Comparison of ENCODE assay signal across 17 cellular contexts in the genomic region with DNA sequence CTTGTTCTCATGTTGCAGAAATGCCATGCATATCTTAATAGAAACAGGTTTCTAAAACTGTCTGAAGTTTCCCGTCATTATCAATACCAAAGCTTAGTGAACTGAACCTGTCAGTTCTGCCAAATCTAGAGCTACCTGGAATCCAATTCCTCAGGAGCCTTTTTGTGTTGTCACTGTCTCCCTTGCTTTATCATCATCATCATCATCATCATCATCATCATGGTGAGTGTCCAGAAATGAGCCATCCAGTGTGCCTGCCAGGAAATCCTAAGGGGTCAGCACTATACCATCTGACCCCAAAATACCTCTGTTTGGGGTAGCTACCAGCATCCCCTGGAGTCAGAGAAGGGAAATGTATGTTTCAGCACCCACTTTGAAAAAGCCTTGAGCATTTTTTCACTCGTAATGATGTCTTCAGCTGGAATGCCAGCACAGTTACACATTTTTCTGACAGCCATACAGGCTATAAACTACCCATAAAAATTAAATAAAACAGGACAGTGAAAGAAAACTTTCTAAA.
DNase-seq lines count a peak whose midpoint lies in the region; ATAC-seq, FAIRE-seq and TF ChIP-seq lines count a peak whose summit lies in the region.
"Had no signal": no experiment of that assay in that cellular context is flagged by ENCODE, and none has a peak within 500 bp of the region (broad histone marks: within the 10 kb centered on the region; RNA-seq: fewer than 3 reads in every experiment).

No MANE protein-coding gene starts in this region.

- no peaks in the 10 kb centered on the region for H3K9me2 ChIP-seq in GM23338 (ENCODE audit: insufficient read depth)

- no peak overlapping the region for H2BK20ac ChIP-seq in H1 (ENCODE audit: low read length)

- ATAC-seq in GM23338: peak; percentile 34; the same call in 1 of the 3 replicates
- ATAC-seq in WTC11: peak; percentile 57; the same call in 1 of the 2 replicates
- ATAC-seq in GM19324 (IDR thresholded peaks at IDR 0.05; ENCODE audit: low FRiP score, unreplicated experiment): no peak
- ATAC-seq: A549; CD8-positive, alpha-beta T cell had no signal

- TF ChIP-seq POLR2A in H1 (IDR thresholded peaks at IDR 0.05; ENCODE audit: control extremely low read depth in 1 of 2, low read depth in 2 of 2, low read length in 2 of 2): no peak

- H3K36me3 ChIP-seq in GM23338 (ENCODE audit: insufficient read depth): no peaks in the 10 kb centered on the region
- H3K36me3 ChIP-seq in H1 (ENCODE audit: control insufficient read depth in 2 of 4, insufficient read depth in 4 of 4, low read length in 3 of 4): no peaks in the 10 kb centered on the region

- no peaks in the 10 kb centered on the region for H3K79me2 ChIP-seq in GM23338 (replicated peaks; ENCODE audit: insufficient read depth)
- H3K79me2 ChIP-seq in H1 (ENCODE audit: control insufficient read depth in 1 of 2, insufficient read depth in 2 of 2, low read length in 2 of 2): no peaks in the 10 kb centered on the region

- POLR2A ChIA-PET in WTC11 (lab: Charles Lee): no interaction called here
- POLR2A ChIA-PET in H1 (lab: Charles Lee; ENCODE audit: partially characterized antibody): interaction anchor here (0.7 kb wide), 1 partner anchor 75 kb away, joined by 3 read pairs; no protein-coding TSS in a partner anchor

- H3K79me1 ChIP-seq in H1 (ENCODE audit: low read depth, low read length): no peaks in the 10 kb centered on the region

- no peak overlapping the region for H3K9ac ChIP-seq in H1 (replicated peaks in 1 of 4; ENCODE audit: extremely low read depth in 1 of 4, low read depth in 3 of 4, low read length in 3 of 4)

- H3K4me1 Mint-ChIP-seq in GM23338 (peaks cover 25% of the 10 kb centered on the region), WTC11 (peaks cover 25% of the 10 kb centered on the region), type B pancreatic cell (ENCODE audit: unreplicated experiment) (peaks cover 16% of the 10 kb centered on the region)
- H3K4me1 Mint-ChIP-seq: CD14-positive monocyte had no signal

- H4K8ac ChIP-seq in H1 (ENCODE audit: extremely low read depth, insufficient read depth, low read length): no peak overlapping the region

- H3K56ac ChIP-seq in H1 (replicated peaks; ENCODE audit: insufficient read length, low read depth, low read length): no peak overlapping the region

- no peak overlapping the region for H2BK5ac ChIP-seq in H1 (ENCODE audit: low read depth, low read length)

- H3K4ac ChIP-seq in H1 (replicated peaks; ENCODE audit: insufficient read length, low read depth, low read length): no peak overlapping the region

- no peak overlapping the region for H4K91ac ChIP-seq in H1 (replicated peaks; ENCODE audit: insufficient read length, low read length)

- H2AK5ac ChIP-seq in H1 (ENCODE audit: low read depth, low read length): no peak overlapping the region

- H3K27ac ChIP-seq in GM23338 (ENCODE audit: low read depth) (no peak overlapping the region), H1 (ENCODE audit: low read depth, low read length) (no peak overlapping the region)
- H3K27ac ChIP-seq: A549 had no signal

- H3K36me3 Mint-ChIP-seq in GM23338 (ENCODE audit: low read depth) (no peaks in the 10 kb centered on the region), WTC11 (no peaks in the 10 kb centered on the region), type B pancreatic cell (no peaks in the 10 kb centered on the region)
- H3K36me3 Mint-ChIP-seq: CD14-positive monocyte; CD8-positive, alpha-beta T cell had no signal

- no peaks in the 10 kb centered on the region for H3K27me3 ChIP-seq in GM23338 (ENCODE audit: insufficient read depth)
- no peaks in the 10 kb centered on the region for H3K27me3 ChIP-seq in H1 (replicated peaks in 1 of 4; ENCODE audit: control insufficient read depth in 3 of 4, extremely low read depth in 1 of 4, insufficient read depth in 3 of 4, low read length in 3 of 4)

- H3K4me3 ChIP-seq in GM23338 (no peak overlapping the region), H1 (ENCODE audit: extremely low read depth in 1 of 4, insufficient read depth in 2 of 4, low read depth in 3 of 4, low read length in 4 of 4) (no peak overlapping the region)
- H3K4me3 ChIP-seq: A549 had no signal

- no peaks in the 10 kb centered on the region for H3K23me2 ChIP-seq in H1 (ENCODE audit: low read depth, low read length)

- H2BK15ac ChIP-seq in H1 (ENCODE audit: low read length): no peak overlapping the region

- H3K23ac ChIP-seq in H1 (ENCODE audit: insufficient read length): no peak overlapping the region

- no peak overlapping the region for H4K5ac ChIP-seq in H1 (ENCODE audit: insufficient read length, low read depth, low read length)

- FAIRE-seq in H1 (lab: Jason Lieb, UNC): no peak
- FAIRE-seq: A549, D721Med, GM12892, H54, HTR-8/SVneo had no signal

- H3K4me1 ChIP-seq in GM23338 (ENCODE audit: insufficient read depth): peaks cover 16% of the 10 kb centered on the region
- H3K4me1 ChIP-seq in H1 (replicated peaks in 1 of 4; ENCODE audit: control insufficient read depth in 3 of 4, insufficient read depth in 4 of 4, low read length in 3 of 4): peaks cover 0 to 7% (median 0%) of the 10 kb centered on the region in 4 experiments; a peak in 2 of 7 replicates

- 82% methylated on average over 2 of the region's 2 CpGs; no CpG with 5 or more reads in 1 of the 2 experiments for WGBS in H1 (ENCODE audit: extremely low coverage in 1 of 2, insufficient coverage in 1 of 2, insufficient read length in 1 of 2, insufficient replicate concordance in 2 of 2, low coverage in 1 of 2, low lambda C conversion rate in 2 of 2, missing lambda C conversion rate in 1 of 2), 2 experiments

- H3K27ac Mint-ChIP-seq in GM23338 (no peak overlapping the region), WTC11 (no peak overlapping the region), type B pancreatic cell (no peak overlapping the region)
- H3K27ac Mint-ChIP-seq: CD14-positive monocyte; CD8-positive, alpha-beta T cell had no signal

- H2BK120ac ChIP-seq in H1 (replicated peaks; ENCODE audit: low read depth, low read length): no peak overlapping the region

- TF ChIP-seq CTCF in GM23338 (conservative IDR thresholded peaks at IDR 0.05; ENCODE audit: low read depth in 2 of 2): peak; percentile 33 to 53
- no peak for TF ChIP-seq CTCF in WTC11 (IDR thresholded peaks at IDR 0.05)
- TF ChIP-seq CTCF in H1 (IDR thresholded peaks at IDR 0.05; ENCODE audit: control extremely low read depth in 1 of 3, insufficient read depth in 1 of 3, low read depth in 1 of 3, low read length in 3 of 3): peak in 2 of 3 experiments; percentile 17 to 46; a peak in 2 of 4 replicates
- peak; percentile 29 for TF ChIP-seq CTCF in type B pancreatic cell (conservative IDR thresholded peaks at IDR 0.05)

- TF ChIP-seq RAD21 in H1 (IDR thresholded peaks at IDR 0.05 in 1 of 2, conservative IDR thresholded peaks at IDR 0.05 in 1 of 2; ENCODE audit: low read depth in 2 of 2, low read length in 2 of 2): peak; percentile 43 to 55

- H4K20me1 ChIP-seq in GM23338 (replicated peaks; ENCODE audit: insufficient read depth): no peaks in the 10 kb centered on the region
- no peaks in the 10 kb centered on the region for H4K20me1 ChIP-seq in H1 (replicated peaks in 1 of 2; ENCODE audit: control insufficient read depth in 1 of 2, insufficient read depth in 2 of 2, low read length in 2 of 2)

- no peak for TF ChIP-seq EP300 in H1 (IDR thresholded peaks at IDR 0.05; ENCODE audit: borderline replicate concordance in 1 of 2, low read depth in 2 of 2, low read length in 2 of 2)

- H3K9me3 ChIP-seq in H1 (ENCODE audit: insufficient read depth in 2 of 2, low read depth in 1 of 2, low read length in 1 of 2): no peaks in the 10 kb centered on the region
- H3K9me3 ChIP-seq: A549 had no signal

- no peak overlapping the region for H3K4me2 ChIP-seq in GM23338
- no peak overlapping the region for H3K4me2 ChIP-seq in H1 (ENCODE audit: insufficient read depth in 1 of 2, low read depth in 2 of 2, low read length in 2 of 2)
- H3K4me2 ChIP-seq: A549 had no signal

- H3K27me3 Mint-ChIP-seq in GM23338 (ENCODE audit: insufficient read depth, low read depth, poor library complexity) (no peaks in the 10 kb centered on the region), WTC11 (ENCODE audit: low read depth) (no peaks in the 10 kb centered on the region), type B pancreatic cell (peaks cover 54% of the 10 kb centered on the region)

- H3K9me3 Mint-ChIP-seq in GM23338 (no peaks in the 10 kb centered on the region), WTC11 (no peaks in the 10 kb centered on the region), type B pancreatic cell (no peaks in the 10 kb centered on the region)
- H3K9me3 Mint-ChIP-seq: CD14-positive monocyte; CD8-positive, alpha-beta T cell had no signal

- H3K18ac ChIP-seq in H1 (ENCODE audit: extremely low read depth, low read length): no peak overlapping the region

- H3K14ac ChIP-seq in H1 (ENCODE audit: insufficient read length): no peak overlapping the region

- H3K4me3 Mint-ChIP-seq in GM23338 (no peak overlapping the region), WTC11 (no peak overlapping the region), type B pancreatic cell (no peak overlapping the region)
- H3K4me3 Mint-ChIP-seq: CD14-positive monocyte; CD8-positive, alpha-beta T cell had no signal

- CTCF ChIA-PET in WTC11 (lab: Charles Lee): interaction anchor here (1.1 to 1.9 kb wide), 3 partner anchors 14 to 521 kb away, joined by 3 to 7 read pairs (median 3); no protein-coding TSS in a partner anchor
- CTCF ChIA-PET in H1 (lab: Charles Lee; ENCODE audit: partially characterized antibody): interaction anchor here (0.7 to 2.4 kb wide), 11 partner anchors 9 to 1681 kb away, joined by 3 to 10 read pairs (median 4); no protein-coding TSS in a partner anchor

- no peaks in the 10 kb centered on the region for H3F3A ChIP-seq in GM23338 (replicated peaks; ENCODE audit: low read depth)

- no peak overlapping the region for H2BK12ac ChIP-seq in H1 (ENCODE audit: low read depth, low read length)

- no peak for DNase-seq in GM23338 (ENCODE audit: low spot score)
- DNase-seq in WTC11 (ENCODE audit: low spot score): no peak
- DNase-seq in H1 (ENCODE audit: low read depth in 1 of 2, low spot score in 2 of 2): no peak
- no peak for DNase-seq in type B pancreatic cell (ENCODE audit: extremely low spot score, unreplicated experiment)
- no peak for DNase-seq in anterior cingulate cortex (lab: John Stamatoyannopoulos, UW)
- DNase-seq in stimulated activated CD4-positive, alpha-beta T cell treated with anti-CD3 and anti-CD28 coated beads, Interleukin-4, amount 100 ng/mL, for 24 hours: no peak
- DNase-seq: CD8-positive, alpha-beta T cell; COR-L47; DMS153; GDM1 had no signal

- H2AFZ ChIP-seq in GM23338: no peak overlapping the region
- no peak overlapping the region for H2AFZ ChIP-seq in H1 (ENCODE audit: low read length)

TF ChIP-seq in GM23338, 12 proteins besides CTCF, POLR2A, EP300 and RAD21 (continues in another document):
- TF ChIP-seq EZH2phosphoT487 (IDR thresholded peaks at IDR 0.05; ENCODE audit: unreplicated experiment) (no peak), ZNF331 (CRISPR knock-in tag; IDR thresholded peaks at IDR 0.05; ENCODE audit: low read depth) (no peak)

TF ChIP-seq in WTC11, 78 proteins besides CTCF, POLR2A, EP300 and RAD21 (continues in another document):
- TF ChIP-seq GRHL2 (CRISPR knock-in tag; IDR thresholded peaks at IDR 0.05; ENCODE audit: insufficient replicate concordance, severe bottlenecking): no peak

TF ChIP-seq in H1, 55 proteins besides CTCF, POLR2A, EP300 and RAD21 (continues in another document):
- TF ChIP-seq PHF8 (conservative IDR thresholded peaks at IDR 0.05; ENCODE audit: low read depth, low read length) (no peak), GABPA (IDR thresholded peaks at IDR 0.05; ENCODE audit: borderline replicate concordance, insufficient read depth, low read length) (no peak)
